2 cellular contexts compared by ENCODE assay signal in genomic region chr10:60914676-60915075, GRCh38.
TF ChIP-seq lines count a peak whose summit lies in the region.

No MANE protein-coding gene starts in this region.

TF ChIP-seq in IMR-90, 13 proteins besides CTCF, POLR2A, EP300 and RAD21:
- TF ChIP-seq BHLHE40 (IDR thresholded peaks at IDR 0.05; ENCODE audit: low read depth, low read length), result peak; percentile 40; the same call in 1 of the 2 replicates
- no peak for TF ChIP-seq MAFK (IDR thresholded peaks at IDR 0.05; ENCODE audit: low read depth, low read length)
- TF ChIP-seq, protein P1, sequence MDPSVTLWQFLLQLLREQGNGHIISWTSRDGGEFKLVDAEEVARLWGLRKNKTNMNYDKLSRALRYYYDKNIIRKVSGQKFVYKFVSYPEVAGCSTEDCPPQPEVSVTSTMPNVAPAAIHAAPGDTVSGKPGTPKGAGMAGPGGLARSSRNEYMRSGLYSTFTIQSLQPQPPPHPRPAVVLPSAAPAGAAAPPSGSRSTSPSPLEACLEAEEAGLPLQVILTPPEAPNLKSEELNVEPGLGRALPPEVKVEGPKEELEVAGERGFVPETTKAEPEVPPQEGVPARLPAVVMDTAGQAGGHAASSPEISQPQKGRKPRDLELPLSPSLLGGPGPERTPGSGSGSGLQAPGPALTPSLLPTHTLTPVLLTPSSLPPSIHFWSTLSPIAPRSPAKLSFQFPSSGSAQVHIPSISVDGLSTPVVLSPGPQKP (IDR thresholded peaks at IDR 0.05; ENCODE audit: borderline replicate concordance, low read depth, low read length), result no peak
- TF ChIP-seq MAZ (IDR thresholded peaks at IDR 0.05; ENCODE audit: borderline replicate concordance, low read depth, low read length), result no peak
- no peak for TF ChIP-seq CHD1 (IDR thresholded peaks at IDR 0.05; ENCODE audit: low read depth, low read length)
- TF ChIP-seq RFX5 (IDR thresholded peaks at IDR 0.05; ENCODE audit: low read depth, low read length), result no peak
- peak; percentile 86 for TF ChIP-seq CEBPB (IDR thresholded peaks at IDR 0.05; ENCODE audit: low read depth, low read length)
- no peak for TF ChIP-seq SMC3 (IDR thresholded peaks at IDR 0.05; ENCODE audit: low read depth, low read length)
- TF ChIP-seq FOS (IDR thresholded peaks at IDR 0.05; ENCODE audit: low read depth, low read length), result peak; percentile 41; the same call in 1 of the 2 replicates
- peak; percentile 78 for TF ChIP-seq RCOR1 (IDR thresholded peaks at IDR 0.05; ENCODE audit: insufficient replicate concordance, low read length)
- TF ChIP-seq USF2 (IDR thresholded peaks at IDR 0.05; ENCODE audit: low read depth, low read length), result no peak

TF ChIP-seq in endothelial cell of umbilical vein, 7 proteins besides CTCF, POLR2A, EP300 and RAD21:
- TF ChIP-seq JUN (IDR thresholded peaks at IDR 0.05; ENCODE audit: borderline replicate concordance, insufficient read depth, insufficient read length, low read depth), result no peak
